ENCODE assay signal across 22 cellular contexts in the genomic region with DNA sequence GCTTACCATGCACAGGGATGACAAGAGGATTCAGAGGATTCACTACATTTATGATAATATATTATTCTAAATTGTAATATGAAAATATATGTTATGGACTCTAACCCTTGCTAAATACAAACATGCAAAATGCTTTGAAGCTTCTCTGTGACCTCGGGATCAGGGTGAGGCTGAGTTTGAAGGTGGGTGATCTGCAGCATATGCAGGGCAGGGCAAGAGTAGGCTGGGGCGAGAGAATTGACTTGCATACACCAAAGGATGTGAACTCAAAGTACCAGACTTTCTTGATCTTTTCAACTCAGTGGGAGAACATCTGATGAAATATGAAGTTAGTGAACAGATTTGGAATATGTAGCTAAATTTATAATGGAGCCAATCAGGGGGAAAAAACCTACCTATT. TPM values are rescaled to one million over a fixed set of nuclear protein-coding genes. Genes with fewer than 3 reads are reported as not detected.
"Had no signal": no experiment of that assay in that cellular context is flagged by ENCODE, and none has a peak within 500 bp of the region (broad histone marks: within the 10 kb centered on the region; RNA-seq: fewer than 3 reads in every experiment).

No MANE protein-coding gene starts in this region.

- H3K9me3 Mint-ChIP-seq: dendritic cell treated with granulocyte-macrophage colony-stimulating factor and Interleukin-4, amounts not matched to agents 40 ng/mL and 50 ng/mL, for 4 days had no signal

- ATAC-seq: foreskin keratinocyte, gastroesophageal sphincter, heart right ventricle, left cardiac atrium, left lung, left ventricle myocardium superior, lower lobe of right lung, mucosa of descending colon had no signal

- H3K27ac Mint-ChIP-seq: dendritic cell treated with granulocyte-macrophage colony-stimulating factor and Interleukin-4, amounts not matched to agents 40 ng/mL and 50 ng/mL, for 4 days had no signal

- H3K27me3 Mint-ChIP-seq: dendritic cell treated with granulocyte-macrophage colony-stimulating factor and Interleukin-4, amounts not matched to agents 40 ng/mL and 50 ng/mL, for 4 days had no signal

- H3K4me3 Mint-ChIP-seq: dendritic cell treated with granulocyte-macrophage colony-stimulating factor and Interleukin-4, amounts not matched to agents 40 ng/mL and 50 ng/mL, for 4 days; mesothelial cell of epicardium had no signal

- DNase-seq: colonic mucosa; cortex of kidney; dorsolateral prefrontal cortex; effector CD4-positive, alpha-beta T cell; effector memory CD4-positive, alpha-beta T cell; foreskin keratinocyte; heart right ventricle; left cardiac atrium; left lung; left ventricle myocardium superior; lower lobe of right lung; mesenchymal stem cell; mucosa of descending colon had no signal

RNA-seq across cellular contexts. Expression of gene GPR158, which starts 57.0 kb away (rescaled TPM):
- total RNA-seq: endothelial cell of umbilical vein, epithelial cell of proximal tubule, foreskin keratinocyte, kidney epithelial cell, left ventricle myocardium superior, lung microvascular endothelial cell had no signal
- polyA plus RNA-seq: endothelial cell of umbilical vein, fibroblast of lung, foreskin keratinocyte, keratinocyte had no signal
